Comparison of ENCODE assay signal across 8 cellular contexts in the genomic region with DNA sequence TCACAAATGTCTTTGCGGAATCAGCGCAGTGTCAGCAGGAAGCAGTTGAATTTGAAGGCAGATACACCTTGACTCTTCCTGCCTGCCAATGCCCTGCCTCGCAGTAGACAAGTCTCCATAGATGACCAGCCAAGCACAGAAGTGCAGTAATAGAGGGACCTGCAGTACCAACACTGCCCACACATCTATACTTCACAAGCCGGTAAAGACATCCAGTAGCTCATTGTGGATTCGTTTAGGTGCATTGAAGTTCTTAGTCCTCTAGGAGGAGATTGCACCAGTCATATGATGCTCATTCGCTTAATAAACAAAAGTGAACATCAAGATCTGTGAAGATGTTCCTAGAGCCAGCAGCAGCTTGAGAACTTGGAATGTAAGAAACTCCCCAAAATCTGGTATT. TPM values are rescaled to one million over a fixed set of nuclear protein-coding genes. Genes with fewer than 3 reads are reported as not detected.
DNase-seq lines count a peak whose midpoint lies in the region; ATAC-seq and TF ChIP-seq lines count a peak whose summit lies in the region.

No MANE protein-coding gene starts in this region.

- no peak overlapping the region for H2AFZ ChIP-seq in OCI-LY7 (ENCODE audit: low read length)

- CTCF ChIA-PET in OCI-LY7 (lab: Charles Lee; ENCODE audit: unreplicated experiment), result no interaction called here

- no peak for ATAC-seq in heart right ventricle
- ATAC-seq in HG02678 (IDR thresholded peaks at IDR 0.05; ENCODE audit: unreplicated experiment), result peak; percentile 87
- no peak for ATAC-seq in Right ventricle myocardium superior (ENCODE audit: poor library complexity)

- no peaks in the 10 kb centered on the region for H3K9me2 ChIP-seq in OCI-LY7 (ENCODE audit: insufficient read depth, low read length)

- peak; percentile 17 for TF ChIP-seq CTCF in left ventricle myocardium inferior (IDR thresholded peaks at IDR 0.05; ENCODE audit: borderline replicate concordance)
- TF ChIP-seq CTCF in heart right ventricle (IDR thresholded peaks at IDR 0.05), result peak in 2 of 9 donors; percentile 0 to 34
- peak; percentile 57 for TF ChIP-seq CTCF in OCI-LY7 (conservative IDR thresholded peaks at IDR 0.05; ENCODE audit: low read length)

- H3K36me3 ChIP-seq in left ventricle myocardium inferior (no peaks in the 10 kb centered on the region), heart right ventricle (no peaks in the 10 kb centered on the region), OCI-LY7 (ENCODE audit: insufficient read depth, low read length) (no peaks in the 10 kb centered on the region)

- H3K27me3 ChIP-seq in left ventricle myocardium inferior (ENCODE audit: low read depth) (peaks cover 94% of the 10 kb centered on the region), heart right ventricle (peaks cover 0 to 100% (median 92%) of the 10 kb centered on the region in 7 donors)

- H4K20me1 ChIP-seq in OCI-LY7 (ENCODE audit: insufficient read depth, low read length), result no peaks in the 10 kb centered on the region

- H3K4me3 ChIP-seq in left ventricle myocardium inferior (no peak overlapping the region), heart right ventricle (no peak overlapping the region), OCI-LY7 (ENCODE audit: low read depth, low read length, poor library complexity, severe bottlenecking) (no peak overlapping the region)

- no peak overlapping the region for H3K27ac ChIP-seq in left ventricle myocardium inferior (replicated peaks)
- no peak overlapping the region for H3K27ac ChIP-seq in heart right ventricle
- no peak overlapping the region for H3K27ac ChIP-seq in OCI-LY7 (ENCODE audit: low read depth, low read length, poor library complexity, severe bottlenecking)

- H3K79me2 ChIP-seq in OCI-LY7 (ENCODE audit: insufficient read depth, low read depth, low read length), result no peaks in the 10 kb centered on the region

- WGBS in heart right ventricle, 2 donors, result 74 to 78% methylated on average over 6 of the region's 6 CpGs

- no peak for DNase-seq in left ventricle myocardium inferior
- DNase-seq in heart right ventricle, result no peak
- peak; percentile 45 for DNase-seq in OCI-LY7 (ENCODE audit: low spot score)
- peak; percentile 68 for DNase-seq in islet precursor cell
- no peak for DNase-seq in stimulated activated CD4-positive, alpha-beta T cell treated with anti-CD3 and anti-CD28 coated beads, Interleukin-12 subunit alpha, Interleukin-12 subunit beta, amount 100 ng/mL, for 4 hours
- DNase-seq in stimulated activated naive CD4-positive, alpha-beta T cell (lab: John Stamatoyannopoulos, UW), result no peak
- DNase-seq in Right ventricle myocardium superior, result no peak

- POLR2A ChIA-PET in OCI-LY7 (lab: Charles Lee), result interaction anchor here (1.6 kb wide), 1 partner anchor 66 kb away, joined by 3 read pairs; no protein-coding TSS in a partner anchor

- intact Hi-C loops in left ventricle myocardium inferior (cut with micrococcal nuclease) (no loop called here), heart right ventricle (cut with DNase I) (loop anchor here in 3 of 10 donors (5.0 kb wide), 2 partner anchors 60 to 65 kb away; no protein-coding TSS in a partner anchor), OCI-LY7 (cut with micrococcal nuclease; ENCODE audit: unreplicated experiment) (no loop called here), Right ventricle myocardium superior (cut with DNase I) (no loop called here)

- BruUV-seq in OCI-LY7 (replicated peaks; lab: Mats Ljungman, UMichigan), result no TSS peak

- no peaks in the 10 kb centered on the region for H3K9me3 ChIP-seq in left ventricle myocardium inferior (replicated peaks)
- H3K9me3 ChIP-seq in heart right ventricle, result no peaks in the 10 kb centered on the region
- no peaks in the 10 kb centered on the region for H3K9me3 ChIP-seq in OCI-LY7 (ENCODE audit: low read length)

- H3K4me2 ChIP-seq in OCI-LY7 (ENCODE audit: low read length), result no peak overlapping the region

- H3K4me1 ChIP-seq in left ventricle myocardium inferior (peaks cover 8% of the 10 kb centered on the region), heart right ventricle (peaks cover 0 to 11% (median 5%) of the 10 kb centered on the region in 9 donors), OCI-LY7 (ENCODE audit: insufficient read depth, low read length, poor library complexity, severe bottlenecking) (no peaks in the 10 kb centered on the region)

RNA-seq across cellular contexts. Expression of a gene that starts 7.1 kb away (rescaled TPM):
- total RNA-seq in left ventricle myocardium inferior (not detected), heart right ventricle (not detected), OCI-LY7 (2022) (not detected in 2 replicates), Right ventricle myocardium superior (not detected)
- not detected for polyA plus RNA-seq in heart right ventricle
- total RNA-seq in OCI-LY7 (2014; rRNA removed; shearing (Covaris generic)), result not detected in 2 replicates

RNA-seq across cellular contexts. Expression of a gene that starts 16.6 kb away (rescaled TPM):
- total RNA-seq in left ventricle myocardium inferior (not detected), heart right ventricle (not detected), OCI-LY7 (2022) (not detected in 2 replicates), Right ventricle myocardium superior (not detected)
- not detected for polyA plus RNA-seq in heart right ventricle
- not detected in 2 replicates for total RNA-seq in OCI-LY7 (2014; rRNA removed; shearing (Covaris generic))

RNA-seq across cellular contexts. Expression of a gene that starts 24.4 kb away (rescaled TPM):
- not detected for total RNA-seq in left ventricle myocardium inferior
- total RNA-seq in heart right ventricle, result not detected
- not detected for polyA plus RNA-seq in heart right ventricle
- total RNA-seq in OCI-LY7 (2014; rRNA removed; shearing (Covaris generic)), result not detected in 2 replicates
- not detected in 2 replicates for total RNA-seq in OCI-LY7 (2022)
- total RNA-seq in Right ventricle myocardium superior, result not detected

RNA-seq across cellular contexts. Expression of a gene that starts 41.6 kb away (rescaled TPM):
- total RNA-seq in left ventricle myocardium inferior, result not detected
- total RNA-seq in heart right ventricle, result not detected
- not detected for polyA plus RNA-seq in heart right ventricle
- total RNA-seq in OCI-LY7 (2014; rRNA removed; shearing (Covaris generic)), result not detected in 2 replicates
- total RNA-seq in OCI-LY7 (2022), result not detected in 2 replicates
- total RNA-seq in Right ventricle myocardium superior, result not detected

RNA-seq across cellular contexts. Expression of a gene that starts 48.0 kb away (rescaled TPM):
- not detected for total RNA-seq in left ventricle myocardium inferior
- total RNA-seq in heart right ventricle, result not detected
- not detected for polyA plus RNA-seq in heart right ventricle
- total RNA-seq in OCI-LY7 (2014; rRNA removed; shearing (Covaris generic)), result not detected in 2 replicates
- not detected in 2 replicates for total RNA-seq in OCI-LY7 (2022)
- total RNA-seq in Right ventricle myocardium superior, result not detected

Comparison
In these comparisons a context has a peak if more than half of its experiments do, and no peak if none do; other contexts are left out.
1. DNase-seq: peak in OCI-LY7 (single experiment) and islet precursor cell (single experiment); none in left ventricle myocardium inferior (single experiment), heart right ventricle (0 of 2), stimulated activated CD4-positive, alpha-beta T cell treated with anti-CD3 and anti-CD28 coated beads, Interleukin-12 subunit alpha, Interleukin-12 subunit beta, amount 100 ng/mL, for 4 hours (single experiment), stimulated activated naive CD4-positive, alpha-beta T cell (0 of 6) and Right ventricle myocardium superior (single experiment).